Comparison of ENCODE assay signal across 25 cellular contexts in the genomic region with DNA sequence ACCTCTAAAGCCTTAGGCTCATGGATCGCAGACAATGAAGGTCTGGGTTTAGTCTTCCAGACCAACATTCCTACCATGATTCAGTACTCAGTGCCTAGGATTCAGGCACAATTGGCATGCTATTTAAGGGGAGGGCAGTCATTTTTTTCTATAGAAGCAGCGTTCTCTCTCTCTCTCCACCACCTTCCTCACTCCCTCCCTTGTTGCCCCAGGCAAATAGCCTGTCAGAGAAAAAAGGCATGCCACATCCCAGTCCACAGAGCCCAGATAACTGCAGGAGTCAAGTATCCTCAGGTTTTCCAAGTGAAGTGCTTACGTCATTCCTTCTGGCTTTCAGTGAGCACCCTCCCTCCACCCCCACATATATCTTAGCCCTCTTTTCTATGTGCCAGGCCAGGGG.
"Had no signal": no experiment of that assay in that cellular context is flagged by ENCODE, and none has a peak within 500 bp of the region (broad histone marks: within the 10 kb centered on the region; RNA-seq: fewer than 3 reads in every experiment).

No MANE protein-coding gene starts in this region.

- H3K4me1 Mint-ChIP-seq: activated CD4-positive, alpha-beta T cell treated with anti-CD3 and anti-CD28 coated beads for 36 hours; activated CD4-positive, alpha-beta T cell treated with anti-CD3 and anti-CD28 coated beads, Interleukin-2, amount 10 ng/mL, durations not matched to agents 24 days and 14 days; activated CD8-positive, alpha-beta memory T cell treated with anti-CD3 and anti-CD28 coated beads, Interleukin-2, amount 10 ng/mL, durations not matched to agents 7 days and 5 days; activated naive CD4-positive, alpha-beta T cell treated with anti-CD3 and anti-CD28 coated beads, Interleukin-2, amount 10 ng/mL, durations not matched to agents 7 days and 5 days; activated naive CD8-positive, alpha-beta T cell treated with anti-CD3 and anti-CD28 coated beads, Interleukin-2, amount 10 ng/mL, durations not matched to agents 7 days and 5 days; central memory CD8-positive, alpha-beta T cell had no signal

- H3K36me3 Mint-ChIP-seq: activated CD4-positive, alpha-beta memory T cell treated with anti-CD3 and anti-CD28 coated beads for 36 hours; activated CD8-positive, alpha-beta memory T cell treated with anti-CD3 and anti-CD28 coated beads, Interleukin-2, amount 10 ng/mL, durations not matched to agents 7 days and 5 days; activated naive CD4-positive, alpha-beta T cell treated with anti-CD3 and anti-CD28 coated beads, Interleukin-2, amount 10 ng/mL, durations not matched to agents 7 days and 5 days; activated naive CD8-positive, alpha-beta T cell treated with anti-CD3 and anti-CD28 coated beads, Interleukin-2, amount 10 ng/mL, durations not matched to agents 7 days and 5 days had no signal

- H3K4me1 ChIP-seq: esophagus squamous epithelium, gastroesophageal sphincter had no signal

- H3K36me3 ChIP-seq: brain microvascular endothelial cell, esophagus squamous epithelium, gastroesophageal sphincter had no signal

- H3K27ac ChIP-seq: brain microvascular endothelial cell, epithelial cell of prostate, esophagus squamous epithelium, gastroesophageal sphincter had no signal

- H3K27me3 ChIP-seq: brain microvascular endothelial cell, esophagus squamous epithelium, gastroesophageal sphincter had no signal

- ATAC-seq: activated CD4-positive, alpha-beta T cell treated with anti-CD3 and anti-CD28 coated beads for 36 hours; activated CD8-positive, alpha-beta memory T cell treated with anti-CD3 and anti-CD28 coated beads, Interleukin-2, amount 10 ng/mL, durations not matched to agents 7 days and 5 days; activated CD8-positive, alpha-beta T cell treated with anti-CD3 and anti-CD28 coated beads, Interleukin-2, amount 10 ng/mL, durations not matched to agents 7 days and 5 days; activated naive CD4-positive, alpha-beta T cell treated with anti-CD3 and anti-CD28 coated beads, Interleukin-2, amount 50 U/mL, for 72 hours; gastroesophageal sphincter had no signal

- H3K4me3 Mint-ChIP-seq: activated CD4-positive, alpha-beta memory T cell treated with anti-CD3 and anti-CD28 coated beads for 36 hours; activated CD4-positive, alpha-beta T cell treated with anti-CD3 and anti-CD28 coated beads for 36 hours; activated CD4-positive, alpha-beta T cell treated with anti-CD3 and anti-CD28 coated beads, Interleukin-2, amount 10 ng/mL, durations not matched to agents 24 days and 14 days; activated CD8-positive, alpha-beta memory T cell treated with anti-CD3 and anti-CD28 coated beads, Interleukin-2, amount 10 ng/mL, durations not matched to agents 7 days and 5 days; activated CD8-positive, alpha-beta T cell treated with anti-CD3 and anti-CD28 coated beads, Interleukin-2, amount 10 ng/mL, durations not matched to agents 7 days and 5 days; activated naive CD4-positive, alpha-beta T cell treated with anti-CD3 and anti-CD28 coated beads, Interleukin-2, amount 10 ng/mL, durations not matched to agents 7 days and 5 days; activated naive CD8-positive, alpha-beta T cell treated with anti-CD3 and anti-CD28 coated beads, Interleukin-2, amount 10 ng/mL, durations not matched to agents 7 days and 5 days; activated T-helper 1 cell treated with anti-CD3 and anti-CD28 coated beads, Interleukin-12 subunit alpha, Interleukin-12 subunit beta, Interleukin-2, Interleukin-4 antibody, amounts not matched to agents 30 ng/mL and 10 ng/mL and 1 ng/mL, durations not matched to agents 14 hours and 24 hours and 36 hours; central memory CD8-positive, alpha-beta T cell had no signal

- H3K27me3 Mint-ChIP-seq: activated CD4-positive, alpha-beta memory T cell treated with anti-CD3 and anti-CD28 coated beads for 36 hours; activated CD4-positive, alpha-beta T cell treated with anti-CD3 and anti-CD28 coated beads for 36 hours; activated CD4-positive, alpha-beta T cell treated with anti-CD3 and anti-CD28 coated beads, Interleukin-2, amount 10 ng/mL, durations not matched to agents 24 days and 14 days; activated CD8-positive, alpha-beta memory T cell treated with anti-CD3 and anti-CD28 coated beads, Interleukin-2, amount 10 ng/mL, durations not matched to agents 7 days and 5 days; activated naive CD4-positive, alpha-beta T cell treated with anti-CD3 and anti-CD28 coated beads, Interleukin-2, amount 10 ng/mL, durations not matched to agents 7 days and 5 days; activated naive CD8-positive, alpha-beta T cell treated with anti-CD3 and anti-CD28 coated beads, Interleukin-2, amount 10 ng/mL, durations not matched to agents 7 days and 5 days had no signal

- H3K9me3 ChIP-seq: esophagus squamous epithelium, gastroesophageal sphincter had no signal

- DNase-seq: activated CD4-positive, alpha-beta memory T cell treated with anti-CD3 and anti-CD28 coated beads for 36 hours; activated CD4-positive, alpha-beta T cell treated with anti-CD3 and anti-CD28 coated beads for 36 hours; activated CD4-positive, alpha-beta T cell treated with anti-CD3 and anti-CD28 coated beads, Interleukin-2, amount 10 ng/mL, durations not matched to agents 24 days and 14 days; activated CD4-positive, CD25-positive, alpha-beta regulatory T cell; activated CD4-positive, CD25-positive, alpha-beta regulatory T cell treated with anti-CD3 and anti-CD28 coated beads, Interleukin-2, amount 50 U/mL, for 72 hours; activated CD8-positive, alpha-beta memory T cell treated with anti-CD3 and anti-CD28 coated beads, Interleukin-2, amount 10 ng/mL, durations not matched to agents 7 days and 5 days; activated CD8-positive, alpha-beta memory T cell treated with anti-CD3 and anti-CD28 coated beads, Interleukin-2, amount 50 U/mL, for 4 hours; activated CD8-positive, alpha-beta T cell treated with anti-CD3 and anti-CD28 coated beads, Interleukin-2, amount 10 ng/mL, durations not matched to agents 7 days and 5 days; activated gamma-delta T cell; activated naive CD4-positive, alpha-beta T cell; activated naive CD4-positive, alpha-beta T cell treated with anti-CD3 and anti-CD28 coated beads, Interleukin-2, amount 10 ng/mL, durations not matched to agents 7 days and 5 days; activated naive CD8-positive, alpha-beta T cell treated with anti-CD3 and anti-CD28 coated beads, Interleukin-2, amount 10 ng/mL, durations not matched to agents 7 days and 5 days; activated T-cell treated with anti-CD3 and anti-CD28 coated beads, Interleukin-2, amount 50 U/mL, for 1 hour; activated T-cell treated with anti-CD3 and anti-CD28 coated beads, Interleukin-2, amount 50 U/mL, for 48 hours; brain microvascular endothelial cell; effector CD8-positive, alpha-beta T cell; esophagus squamous epithelium; foreskin melanocyte; T-helper 2 cell had no signal

- H3K4me3 ChIP-seq: esophagus squamous epithelium, gastroesophageal sphincter had no signal

- H3K27ac Mint-ChIP-seq: activated CD4-positive, alpha-beta memory T cell treated with anti-CD3 and anti-CD28 coated beads for 36 hours; activated CD4-positive, alpha-beta T cell treated with anti-CD3 and anti-CD28 coated beads for 36 hours; activated CD4-positive, alpha-beta T cell treated with anti-CD3 and anti-CD28 coated beads, Interleukin-2, amount 10 ng/mL, durations not matched to agents 24 days and 14 days; activated CD8-positive, alpha-beta memory T cell treated with anti-CD3 and anti-CD28 coated beads, Interleukin-2, amount 10 ng/mL, durations not matched to agents 7 days and 5 days; activated CD8-positive, alpha-beta T cell treated with anti-CD3 and anti-CD28 coated beads, Interleukin-2, amount 10 ng/mL, durations not matched to agents 7 days and 5 days; activated naive CD4-positive, alpha-beta T cell treated with anti-CD3 and anti-CD28 coated beads, Interleukin-2, amount 10 ng/mL, durations not matched to agents 7 days and 5 days; activated naive CD4-positive, alpha-beta T cell treated with anti-CD3 and anti-CD28 coated beads, Interleukin-2, amount 50 U/mL, for 72 hours; activated naive CD8-positive, alpha-beta T cell treated with anti-CD3 and anti-CD28 coated beads, Interleukin-2, amount 10 ng/mL, durations not matched to agents 7 days and 5 days; activated T-helper 1 cell treated with anti-CD3 and anti-CD28 coated beads, Interleukin-12 subunit alpha, Interleukin-12 subunit beta, Interleukin-2, Interleukin-4 antibody, amounts not matched to agents 30 ng/mL and 10 ng/mL and 1 ng/mL, durations not matched to agents 14 hours and 24 hours and 36 hours; activated T-helper 2 cell treated with anti-CD3 and anti-CD28 coated beads, Interferon-gamma antibody, Interleukin-2, Interleukin-4, amounts not matched to agents 10 μg/mL and 5 μg/mL and 100 μg/mL, durations not matched to agents 14 hours and 24 hours and 36 hours had no signal

- H3K9me3 Mint-ChIP-seq: activated CD4-positive, alpha-beta memory T cell treated with anti-CD3 and anti-CD28 coated beads for 36 hours; activated naive CD4-positive, alpha-beta T cell treated with anti-CD3 and anti-CD28 coated beads, Interleukin-2, amount 10 ng/mL, durations not matched to agents 7 days and 5 days; activated naive CD8-positive, alpha-beta T cell treated with anti-CD3 and anti-CD28 coated beads, Interleukin-2, amount 10 ng/mL, durations not matched to agents 7 days and 5 days; activated T-helper 2 cell treated with anti-CD3 and anti-CD28 coated beads, Interferon-gamma antibody, Interleukin-2, Interleukin-4, amounts not matched to agents 10 μg/mL and 5 μg/mL and 100 μg/mL, durations not matched to agents 14 hours and 24 hours and 36 hours had no signal
